In the genomic region with DNA sequence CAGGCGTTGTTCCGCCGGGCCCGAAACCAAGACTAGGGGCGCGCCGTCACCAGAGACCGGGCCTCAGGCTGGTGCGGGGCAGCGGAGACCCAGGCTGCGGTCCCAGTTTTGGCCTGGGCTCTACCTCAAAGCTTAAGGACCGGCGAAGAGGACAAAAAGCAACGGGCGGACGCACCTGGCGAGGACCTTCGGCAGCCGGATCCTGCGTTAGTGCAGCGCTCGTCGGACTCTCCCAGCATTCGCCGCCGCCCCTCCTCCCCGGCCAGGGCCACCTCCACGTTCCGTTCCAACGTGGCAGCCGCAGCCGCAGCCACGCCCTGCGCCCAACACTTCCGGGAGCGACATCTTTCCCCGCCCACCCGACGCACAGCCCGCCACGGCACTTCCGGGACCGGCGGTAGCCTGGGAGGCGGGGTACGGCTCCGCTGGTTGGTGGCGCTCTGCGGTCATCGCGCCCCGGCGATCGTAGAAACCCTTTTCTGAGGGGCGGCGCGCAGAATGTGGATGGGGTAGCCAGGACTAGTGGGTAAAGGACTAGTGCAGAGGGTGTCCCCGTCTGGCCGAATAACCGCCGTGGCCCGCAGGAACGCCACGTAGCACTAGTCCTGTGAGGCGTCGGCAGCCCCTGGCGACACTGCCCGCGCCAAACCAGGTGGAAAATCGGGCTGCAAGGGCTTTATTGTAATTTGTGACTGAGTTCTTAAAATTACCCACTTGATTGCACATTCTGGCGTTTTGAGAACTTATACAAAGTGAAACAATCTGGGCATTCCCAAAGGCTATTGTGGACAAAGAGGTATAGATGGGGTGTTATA, we compare ENCODE assay signal across 8 cellular contexts. TPM values are rescaled to one million over a fixed set of nuclear protein-coding genes. Genes with fewer than 3 reads are reported as not detected.
DNase-seq lines count a peak whose midpoint lies in the region; ATAC-seq, FAIRE-seq and TF ChIP-seq lines count a peak whose summit lies in the region.

A gene with protein sequence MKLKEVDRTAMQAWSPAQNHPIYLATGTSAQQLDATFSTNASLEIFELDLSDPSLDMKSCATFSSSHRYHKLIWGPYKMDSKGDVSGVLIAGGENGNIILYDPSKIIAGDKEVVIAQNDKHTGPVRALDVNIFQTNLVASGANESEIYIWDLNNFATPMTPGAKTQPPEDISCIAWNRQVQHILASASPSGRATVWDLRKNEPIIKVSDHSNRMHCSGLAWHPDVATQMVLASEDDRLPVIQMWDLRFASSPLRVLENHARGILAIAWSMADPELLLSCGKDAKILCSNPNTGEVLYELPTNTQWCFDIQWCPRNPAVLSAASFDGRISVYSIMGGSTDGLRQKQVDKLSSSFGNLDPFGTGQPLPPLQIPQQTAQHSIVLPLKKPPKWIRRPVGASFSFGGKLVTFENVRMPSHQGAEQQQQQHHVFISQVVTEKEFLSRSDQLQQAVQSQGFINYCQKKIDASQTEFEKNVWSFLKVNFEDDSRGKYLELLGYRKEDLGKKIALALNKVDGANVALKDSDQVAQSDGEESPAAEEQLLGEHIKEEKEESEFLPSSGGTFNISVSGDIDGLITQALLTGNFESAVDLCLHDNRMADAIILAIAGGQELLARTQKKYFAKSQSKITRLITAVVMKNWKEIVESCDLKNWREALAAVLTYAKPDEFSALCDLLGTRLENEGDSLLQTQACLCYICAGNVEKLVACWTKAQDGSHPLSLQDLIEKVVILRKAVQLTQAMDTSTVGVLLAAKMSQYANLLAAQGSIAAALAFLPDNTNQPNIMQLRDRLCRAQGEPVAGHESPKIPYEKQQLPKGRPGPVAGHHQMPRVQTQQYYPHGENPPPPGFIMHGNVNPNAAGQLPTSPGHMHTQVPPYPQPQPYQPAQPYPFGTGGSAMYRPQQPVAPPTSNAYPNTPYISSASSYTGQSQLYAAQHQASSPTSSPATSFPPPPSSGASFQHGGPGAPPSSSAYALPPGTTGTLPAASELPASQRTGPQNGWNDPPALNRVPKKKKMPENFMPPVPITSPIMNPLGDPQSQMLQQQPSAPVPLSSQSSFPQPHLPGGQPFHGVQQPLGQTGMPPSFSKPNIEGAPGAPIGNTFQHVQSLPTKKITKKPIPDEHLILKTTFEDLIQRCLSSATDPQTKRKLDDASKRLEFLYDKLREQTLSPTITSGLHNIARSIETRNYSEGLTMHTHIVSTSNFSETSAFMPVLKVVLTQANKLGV (minus strand): TSS at position 241 of the 815 bp plus-strand sequence. CDS start 9,217 bp downstream, outside the sequence.

- peaks cover 68% of the 10 kb centered on the region for H3K79me2 ChIP-seq in smooth muscle cell (ENCODE audit: low read depth)

- DNase-seq in AG04449 (ENCODE audit: low read depth, low spot score) (peak; percentile 60), NCI-H2227 (lab: John Stamatoyannopoulos, UW; ENCODE audit: unreplicated experiment) (peak; percentile 96), bronchial epithelial cell (ENCODE audit: low read depth) (peak; percentile 84), iPS-NIHi11 (ENCODE audit: low spot score) (peak; percentile 95), smooth muscle cell (lab: John Stamatoyannopoulos, UW; ENCODE audit: unreplicated experiment) (peak; percentile 86)

- peaks cover 43% of the 10 kb centered on the region for H4K20me1 ChIP-seq in smooth muscle cell (ENCODE audit: low read depth)

- no peaks in the 10 kb centered on the region for H3K27me3 ChIP-seq in bronchial epithelial cell (ENCODE audit: control insufficient read depth, insufficient read depth, low read length)
- H3K27me3 ChIP-seq in smooth muscle cell (ENCODE audit: low read depth): no peaks in the 10 kb centered on the region

- peak within 1 kb of the TSS; percentile 43 for H2AFZ ChIP-seq in smooth muscle cell (ENCODE audit: low read depth)

- no peak for FAIRE-seq in bronchial epithelial cell (lab: Jason Lieb, UNC)

- H3K9ac ChIP-seq in smooth muscle cell (ENCODE audit: low read depth): peak within 1 kb of the TSS; percentile 100

- H3K4me1 ChIP-seq in smooth muscle cell (ENCODE audit: low read depth): peaks cover 36% of the 10 kb centered on the region

- peaks cover 5% of the 10 kb centered on the region for H3K36me3 ChIP-seq in bronchial epithelial cell (ENCODE audit: control insufficient read depth, insufficient read depth, low read length)
- H3K36me3 ChIP-seq in smooth muscle cell (ENCODE audit: low read depth): peaks cover 14% of the 10 kb centered on the region

- H3F3A ChIP-seq in smooth muscle cell (ENCODE audit: low read depth): peaks cover 12% of the 10 kb centered on the region

- H3K9me3 ChIP-seq in smooth muscle cell (replicated peaks; ENCODE audit: low read depth): no peaks in the 10 kb centered on the region

- POLR2A ChIA-PET in AG04449 (lab: Yijun Ruan, JAX): interaction anchor here (1.0 to 1.5 kb wide), 2 partner anchors 9 to 10 kb away, joined by 4 read pairs; a partner anchor contains a TSS

- peak within 1 kb of the TSS; percentile 89 for H3K4me3 ChIP-seq in AG04449 (ENCODE audit: low read depth, low read length)
- peak within 1 kb of the TSS; percentile 99 for H3K4me3 ChIP-seq in WI38 (ENCODE audit: low read depth, low read length)
- H3K4me3 ChIP-seq in bronchial epithelial cell (ENCODE audit: low read depth, low read length): peak within 1 kb of the TSS; percentile 76
- H3K4me3 ChIP-seq in smooth muscle cell: peak within 1 kb of the TSS; percentile 99

- CTCF ChIA-PET in AG04449 (lab: Yijun Ruan, JAX): interaction anchor here (1.4 kb wide), 1 partner anchor 49 kb away, joined by 3 read pairs; no protein-coding TSS in a partner anchor

- TF ChIP-seq CTCF in AG04449 (IDR thresholded peaks at IDR 0.05; ENCODE audit: insufficient read depth, low read length, missing control alignments) (no peak), WI38 (IDR thresholded peaks at IDR 0.05; ENCODE audit: low read depth, low read length) (no peak), bronchial epithelial cell (IDR thresholded peaks at IDR 0.05; ENCODE audit: insufficient read depth, low read length, severe bottlenecking) (no peak), smooth muscle cell (IDR thresholded peaks at IDR 0.05; ENCODE audit: borderline replicate concordance, insufficient read depth, poor library complexity, severe bottlenecking) (no peak)

- WGBS in smooth muscle cell (ENCODE audit: low lambda C conversion rate): under 1% methylated on average over 71 of the region's 71 CpGs

- ATAC-seq in GM18907 (IDR thresholded peaks at IDR 0.05; ENCODE audit: unreplicated experiment): peak; percentile 92
- peak; percentile 89 for ATAC-seq in HG03159 (IDR thresholded peaks at IDR 0.05; ENCODE audit: unreplicated experiment)

- H3K4me2 ChIP-seq in smooth muscle cell: peak within 1 kb of the TSS; percentile 96

- H3K27ac ChIP-seq in smooth muscle cell (ENCODE audit: low read depth): peak within 1 kb of the TSS; percentile 100

RNA-seq across cellular contexts. Expression of the gene that starts here (rescaled TPM):
- total RNA-seq in bronchial epithelial cell (96.0 and 128 TPM in 2 replicates), smooth muscle cell (490 TPM in 2 replicates)
- polyA plus RNA-seq in smooth muscle cell: 315 and 339 TPM in 2 replicates

Comparison
In these comparisons a context has a peak if more than half of its experiments do, and no peak if none do; other contexts are left out.
1. Peak in every context shown above with its lines: DNase-seq, ATAC-seq, H3K4me3 ChIP-seq and H3K27ac ChIP-seq.